8 cellular contexts compared by ENCODE assay signal in genomic region chr7:23530901-23531793, GRCh38. TPM values are rescaled to one million over a fixed set of nuclear protein-coding genes. Genes with fewer than 3 reads are reported as not detected.
DNase-seq lines count a peak whose midpoint lies in the region; ATAC-seq, FAIRE-seq and TF ChIP-seq lines count a peak whose summit lies in the region.

No MANE protein-coding gene starts in this region.

- peak overlapping the region; percentile 99 for H3K27ac Mint-ChIP-seq in activated naive CD8-positive, alpha-beta T cell treated with anti-CD3 and anti-CD28 coated beads, Interleukin-2, amount 50 U/mL, for 24 hours
- H3K27ac Mint-ChIP-seq in type B pancreatic cell: peak overlapping the region; percentile 100

- no peak for FAIRE-seq in pancreas (lab: Jason Lieb, UNC)

- peaks cover 50% of the 10 kb centered on the region for H3K4me1 Mint-ChIP-seq in activated naive CD8-positive, alpha-beta T cell treated with anti-CD3 and anti-CD28 coated beads, Interleukin-2, amount 50 U/mL, for 24 hours
- peaks cover 36% of the 10 kb centered on the region for H3K4me1 Mint-ChIP-seq in type B pancreatic cell (ENCODE audit: unreplicated experiment)

- no peaks in the 10 kb centered on the region for H3K9me3 ChIP-seq in HUES6 (ENCODE audit: control insufficient read depth, insufficient read depth, low read depth, low read length)
- no peaks in the 10 kb centered on the region for H3K9me3 ChIP-seq in cardiac muscle cell (ENCODE audit: low read depth)
- no peaks in the 10 kb centered on the region for H3K9me3 ChIP-seq in pancreas

- H3K36me3 ChIP-seq in HUES6 (ENCODE audit: control insufficient read depth, insufficient read depth, low read length) (0 out of 2 replicates have a peak, but pooled peaks cover 6% of the 10 kb centered on the region), cardiac muscle cell (no peaks in the 10 kb centered on the region), pancreas (no peaks in the 10 kb centered on the region)

- peaks cover 25% of the 10 kb centered on the region for H3K36me3 Mint-ChIP-seq in activated naive CD8-positive, alpha-beta T cell treated with anti-CD3 and anti-CD28 coated beads, Interleukin-2, amount 50 U/mL, for 24 hours (ENCODE audit: low read depth)
- peaks cover 24% of the 10 kb centered on the region for H3K36me3 Mint-ChIP-seq in type B pancreatic cell

- TF ChIP-seq CTCF in cardiac muscle cell (IDR thresholded peaks at IDR 0.05; ENCODE audit: low read depth, low read length): no peak
- TF ChIP-seq CTCF in pancreas (IDR thresholded peaks at IDR 0.05): no peak
- no peak for TF ChIP-seq CTCF in type B pancreatic cell (conservative IDR thresholded peaks at IDR 0.05)

- H3K27me3 Mint-ChIP-seq in activated naive CD8-positive, alpha-beta T cell treated with anti-CD3 and anti-CD28 coated beads, Interleukin-2, amount 50 U/mL, for 24 hours: no peaks in the 10 kb centered on the region
- no peaks in the 10 kb centered on the region for H3K27me3 Mint-ChIP-seq in type B pancreatic cell

- intact Hi-C loops in pancreas (cut with DNase I): no loop called here

- H3K4me3 Mint-ChIP-seq in activated naive CD8-positive, alpha-beta T cell treated with anti-CD3 and anti-CD28 coated beads, Interleukin-2, amount 50 U/mL, for 24 hours: peak overlapping the region; percentile 95
- peak overlapping the region; percentile 100 for H3K4me3 Mint-ChIP-seq in type B pancreatic cell

- DNase-seq in DMS53 (lab: John Stamatoyannopoulos, UW) (peak; percentile 89), SK-N-DZ (ENCODE audit: low spot score) (peak; percentile 63), cardiac muscle cell (ENCODE audit: low read depth in 1 of 2, low spot score in 1 of 2) (peak; percentile 68 to 70), pancreas (peak in 5 of 6 donors; percentile 50 to 77 (median 63)), type B pancreatic cell (ENCODE audit: extremely low spot score, unreplicated experiment) (peak; percentile 72)
- DNase-seq in activated naive CD8-positive, alpha-beta T cell treated with anti-CD3 and anti-CD28 coated beads, Interleukin-2, amount 50 U/mL, for 24 hours: peak; percentile 72

- H3K27me3 ChIP-seq in HUES6 (ENCODE audit: control insufficient read depth, insufficient read depth, low read length) (no peaks in the 10 kb centered on the region), cardiac muscle cell (no peaks in the 10 kb centered on the region), pancreas (no peaks in the 10 kb centered on the region)

- H3K4me3 ChIP-seq in HUES6 (ENCODE audit: low read depth, low read length) (peak overlapping the region; percentile 96), cardiac muscle cell (peak overlapping the region; percentile 98), pancreas (peak overlapping the region; percentile 53 to 98 (median 94))

- peak overlapping the region; percentile 100 for H3K9ac ChIP-seq in HUES6 (ENCODE audit: low read length)

- H3K27ac ChIP-seq in HUES6 (ENCODE audit: low read depth, low read length): peak overlapping the region; percentile 100
- H3K27ac ChIP-seq in cardiac muscle cell: peak overlapping the region; percentile 99
- H3K27ac ChIP-seq in pancreas: peak overlapping the region; percentile 95 to 100 (median 96)

- peak; percentile 26 for ATAC-seq in GM21447 (IDR thresholded peaks at IDR 0.05; ENCODE audit: unreplicated experiment)
- ATAC-seq in activated naive CD8-positive, alpha-beta T cell treated with anti-CD3 and anti-CD28 coated beads, Interleukin-2, amount 50 U/mL, for 24 hours: peak; percentile 61
- peak; percentile 53 to 75 (median 68) for ATAC-seq in pancreas

- H3K9me3 Mint-ChIP-seq in activated naive CD8-positive, alpha-beta T cell treated with anti-CD3 and anti-CD28 coated beads, Interleukin-2, amount 50 U/mL, for 24 hours: no peaks in the 10 kb centered on the region
- no peaks in the 10 kb centered on the region for H3K9me3 Mint-ChIP-seq in type B pancreatic cell

- WGBS in pancreas, 2 donors: 0% methylated on average over 58 of the region's 58 CpGs

- H3K4me1 ChIP-seq in HUES6 (ENCODE audit: control insufficient read depth, insufficient read depth, low read length) (peaks cover 16% of the 10 kb centered on the region), cardiac muscle cell (ENCODE audit: low read depth) (peaks cover 23% of the 10 kb centered on the region), pancreas (peaks cover 16 to 38% (median 22%) of the 10 kb centered on the region in 3 donors)

RNA-seq across cellular contexts. Expression of gene TRA2A, which starts 0.6 kb away (rescaled TPM):
- polyA plus RNA-seq in SK-N-DZ (2014; cell fraction: cytosol; rRNA removed): 26.6 and 27.8 TPM in 2 replicates
- polyA plus RNA-seq in SK-N-DZ (2014; cell fraction: nucleus; rRNA removed): 60.7 and 204 TPM in 2 replicates
- 31.1 and 47.4 TPM in 2 replicates for total RNA-seq in cardiac muscle cell
- 55.8 and 68.7 TPM in 2 replicates for polyA plus RNA-seq in cardiac muscle cell
- 10 to 100 TPM; 19.1 to 47.6 (median 25.2) TPM for total RNA-seq in pancreas
- polyA plus RNA-seq in pancreas: 10 to 100 TPM; 55.6 to 63.6 TPM
- 97.9 and 116 TPM in 2 replicates for total RNA-seq in type B pancreatic cell (ENCODE audit: low replicate concordance)

Comparison
In these comparisons a context has a peak if more than half of its experiments do, and no peak if none do; other contexts are left out.
1. Peak in every context shown above with its lines: DNase-seq, ATAC-seq, H3K4me3 ChIP-seq and H3K27ac ChIP-seq.